15 cellular contexts compared by ENCODE assay signal in genomic region chr10:91653214-91653875, GRCh38. TPM values are rescaled to one million over a fixed set of nuclear protein-coding genes. Genes with fewer than 3 reads are reported as not detected.
DNase-seq lines count a peak whose midpoint lies in the region; ATAC-seq and TF ChIP-seq lines count a peak whose summit lies in the region.
"Had no signal": no experiment of that assay in that cellular context is flagged by ENCODE, and none has a peak within 500 bp of the region (broad histone marks: within the 10 kb centered on the region; RNA-seq: fewer than 3 reads in every experiment).

No MANE protein-coding gene starts in this region.

- H4K8ac ChIP-seq in mesenchymal stem cell (ENCODE audit: low read length): peak overlapping the region; percentile 32

- H3K4me2 ChIP-seq in PC-3 (ENCODE audit: low read length) (peak overlapping the region; percentile 63), mesenchymal stem cell (ENCODE audit: low read length, poor library complexity, severe bottlenecking) (no peak overlapping the region)
- H3K4me2 ChIP-seq: neural progenitor cell had no signal

- H2BK12ac ChIP-seq in mesenchymal stem cell (ENCODE audit: low read length in 2 of 2): peak overlapping the region in 1 of 2 experiments; percentile 44

- no peak overlapping the region for H2BK5ac ChIP-seq in mesenchymal stem cell (ENCODE audit: low read depth, low read length, poor library complexity, severe bottlenecking)

- H3K23ac ChIP-seq in mesenchymal stem cell (ENCODE audit: low read length in 2 of 2): no peak overlapping the region

- no peaks in the 10 kb centered on the region for H4K20me1 ChIP-seq in PC-3 (ENCODE audit: low read length)

- H3K36me3 ChIP-seq in PC-3 (ENCODE audit: low read depth, low read length): no peaks in the 10 kb centered on the region
- no peaks in the 10 kb centered on the region for H3K36me3 ChIP-seq in mesenchymal stem cell (ENCODE audit: control insufficient read depth in 1 of 2, insufficient read depth in 2 of 2, low read depth in 1 of 2, low read length in 2 of 2)
- no peaks in the 10 kb centered on the region for H3K36me3 ChIP-seq in stomach
- H3K36me3 ChIP-seq: gastroesophageal sphincter, neural progenitor cell, vagina had no signal

- no peak overlapping the region for H3K14ac ChIP-seq in mesenchymal stem cell (ENCODE audit: low read length in 2 of 2)

- peaks cover 30% of the 10 kb centered on the region for H3K4me1 ChIP-seq in PC-3 (ENCODE audit: insufficient read depth, low read length)
- H3K4me1 ChIP-seq in mesenchymal stem cell (ENCODE audit: control insufficient read depth, insufficient read depth, low read depth, low read length): peaks cover 4% of the 10 kb centered on the region
- no peaks in the 10 kb centered on the region for H3K4me1 ChIP-seq in stomach
- H3K4me1 ChIP-seq: gastroesophageal sphincter had no signal

- H3K79me1 ChIP-seq in mesenchymal stem cell (replicated peaks; ENCODE audit: low read length, poor library complexity, severe bottlenecking): no peaks in the 10 kb centered on the region

- POLR2A ChIA-PET in PC-3 (lab: Charles Lee; ENCODE audit: unreplicated experiment): no interaction called here

- no peak overlapping the region for H2BK120ac ChIP-seq in mesenchymal stem cell (ENCODE audit: low read depth, low read length)

- no peaks in the 10 kb centered on the region for H3K9me2 ChIP-seq in PC-3 (replicated peaks; ENCODE audit: low read length)

- DNase-seq in COLO829 (ENCODE audit: low spot score): peak; percentile 14
- DNase-seq in PC-3: peak; percentile 91
- DNase-seq in dermis blood vessel endothelial cell: peak; percentile 43
- peak; percentile 53 for DNase-seq in mesenchymal stem cell
- DNase-seq in DMS53 (lab: John Stamatoyannopoulos, UW): no peak
- DNase-seq in stomach: no peak
- no peak for DNase-seq in activated effector memory CD4-positive, alpha-beta T cell treated with Interleukin-2 at 50 U/mL for 16 hours
- no peak for DNase-seq in NCI-H1694 (lab: John Stamatoyannopoulos, UW)
- DNase-seq: activated CD8-positive, alpha-beta T cell treated with anti-CD3 and anti-CD28 coated beads for 36 hours; activated naive CD4-positive, alpha-beta T cell; NCI-H2081; stimulated activated CD4-positive, alpha-beta T cell treated with anti-CD3 and anti-CD28 coated beads, Interleukin-12 subunit alpha, Interleukin-12 subunit beta, amount 100 ng/mL, for 4 hours had no signal

- H2AK5ac ChIP-seq in mesenchymal stem cell (ENCODE audit: low read length, severe bottlenecking): peak overlapping the region; percentile 96

- CTCF ChIA-PET in PC-3 (lab: Charles Lee): no interaction called here

- H4K91ac ChIP-seq in mesenchymal stem cell (ENCODE audit: low read length): no peak overlapping the region

- H2AFZ ChIP-seq in PC-3 (ENCODE audit: low read length): no peak overlapping the region
- H2AFZ ChIP-seq in mesenchymal stem cell (ENCODE audit: low read depth, low read length): no peak overlapping the region
- H2AFZ ChIP-seq: neural progenitor cell had no signal

- no TSS peak for BruUV-seq in PC-3 (replicated peaks; lab: Mats Ljungman, UMichigan)

- H3K9me3 ChIP-seq in PC-3 (ENCODE audit: low read length) (no peaks in the 10 kb centered on the region), mesenchymal stem cell (ENCODE audit: control insufficient read depth, low read length) (peaks cover 7% of the 10 kb centered on the region), stomach (no peaks in the 10 kb centered on the region)
- H3K9me3 ChIP-seq: gastroesophageal sphincter, vagina had no signal

- H3F3A ChIP-seq in PC-3 (ENCODE audit: low read length, unreplicated experiment): peaks cover 9% of the 10 kb centered on the region

- peak overlapping the region; percentile 61 to 82 for H3K18ac ChIP-seq in mesenchymal stem cell (ENCODE audit: low read depth in 1 of 2, low read length in 2 of 2)

- TF ChIP-seq CTCF in PC-3 (conservative IDR thresholded peaks at IDR 0.05; ENCODE audit: low read depth, low read length) (no peak), stomach (IDR thresholded peaks at IDR 0.05) (no peak)

- H3K79me2 ChIP-seq in PC-3 (ENCODE audit: low read length): no peaks in the 10 kb centered on the region

- TF ChIP-seq EP300 in stomach (IDR thresholded peaks at IDR 0.05): no peak

- no peak overlapping the region for H2BK15ac ChIP-seq in mesenchymal stem cell (ENCODE audit: low read depth, poor library complexity, severe bottlenecking)

- H3K9ac ChIP-seq in PC-3 (ENCODE audit: low read length) (no peak overlapping the region), mesenchymal stem cell (ENCODE audit: low read length) (peak overlapping the region; percentile 60)
- H3K9ac ChIP-seq: neural progenitor cell had no signal

- H3K27me3 ChIP-seq in PC-3 (ENCODE audit: low read length) (no peaks in the 10 kb centered on the region), mesenchymal stem cell (ENCODE audit: control insufficient read depth in 1 of 2, insufficient read depth in 1 of 2, low read length in 2 of 2) (no peaks in the 10 kb centered on the region), stomach (no peaks in the 10 kb centered on the region)
- H3K27me3 ChIP-seq: gastroesophageal sphincter, neural progenitor cell, vagina had no signal

- peak overlapping the region; percentile 74 for H3K27ac ChIP-seq in PC-3 (ENCODE audit: low read length)
- H3K27ac ChIP-seq in mesenchymal stem cell (ENCODE audit: low read length, poor library complexity, severe bottlenecking): peak overlapping the region; percentile 90
- H3K27ac ChIP-seq in stomach: no peak overlapping the region
- H3K27ac ChIP-seq: gastroesophageal sphincter, neural progenitor cell, vagina had no signal

- TF ChIP-seq POLR2A in stomach (IDR thresholded peaks at IDR 0.05): no peak

- peak; percentile 51 for ATAC-seq in PC-3
- ATAC-seq: activated CD8-positive, alpha-beta T cell treated with anti-CD3 and anti-CD28 coated beads for 36 hours; gastroesophageal sphincter had no signal

- intact Hi-C loops in PC-3 (cut with micrococcal nuclease): no loop called here
- intact Hi-C loops in stomach (cut with DNase I; ENCODE audit: low total_unique reads): no loop called here

- H3K4ac ChIP-seq in mesenchymal stem cell (ENCODE audit: low read depth in 1 of 2, low read length in 2 of 2): peak overlapping the region in 1 of 2 experiments; percentile 20

- no peak overlapping the region for H3K4me3 ChIP-seq in PC-3 (ENCODE audit: low read length)
- no peak overlapping the region for H3K4me3 ChIP-seq in mesenchymal stem cell (ENCODE audit: insufficient read depth in 1 of 2, low read depth in 1 of 2, low read length in 2 of 2)
- H3K4me3 ChIP-seq in stomach: no peak overlapping the region
- H3K4me3 ChIP-seq: gastroesophageal sphincter, neural progenitor cell, vagina had no signal

- 84% methylated on average over 6 of the region's 6 CpGs for WGBS in mesenchymal stem cell
- 79 to 89% (median 87%) methylated on average over 6 of the region's 6 CpGs for WGBS in stomach, 5 donors

RNA-seq across cellular contexts. Expression of gene PPP1R3C, which starts 20.5 kb away (rescaled TPM):
- total RNA-seq in PC-3 (2014; rRNA removed) (0.17 TPM in 1 of 2 replicates, not detected in the other), dermis blood vessel endothelial cell (0.51 TPM in 2 replicates), stomach (10 to 100 TPM in 3 of 5 donors, 1 to 10 TPM in 2; 1.2 to 50.0 (median 12.8) TPM)
- polyA plus RNA-seq in mesenchymal stem cell (2013, experiment 1 of 2): 7.0 TPM
- polyA plus RNA-seq in mesenchymal stem cell (2013, experiment 2 of 2): 7.3 TPM
- 10 to 100 TPM in 2 of 3 donors, 1 to 10 TPM in 1; 8.4 to 21.1 (median 13.9) TPM for polyA plus RNA-seq in stomach

Comparison
In these comparisons a context has a peak if more than half of its experiments do, and no peak if none do; other contexts are left out.
1. DNase-seq: peak in COLO829 (single experiment), PC-3 (single experiment), dermis blood vessel endothelial cell (single experiment) and mesenchymal stem cell (single experiment); none in DMS53 (single experiment), stomach (single experiment), activated effector memory CD4-positive, alpha-beta T cell treated with Interleukin-2 at 50 U/mL for 16 hours (single experiment) and NCI-H1694 (single experiment).
2. H3K27ac ChIP-seq: peak in PC-3 (single experiment) and mesenchymal stem cell (single experiment); none in stomach (0 of 5).